8 cellular contexts compared by ENCODE assay signal in genomic region chr13:98910501-98910951, GRCh38.
DNase-seq lines count a peak whose midpoint lies in the region; ATAC-seq, FAIRE-seq and TF ChIP-seq lines count a peak whose summit lies in the region.

No MANE protein-coding gene starts in this region.

- no peak for TF ChIP-seq CTCF in GM06990 (IDR thresholded peaks at IDR 0.05; ENCODE audit: insufficient read depth, low read length, poor library complexity, severe bottlenecking)
- no peak for TF ChIP-seq CTCF in PC-9 (conservative IDR thresholded peaks at IDR 0.05)
- TF ChIP-seq CTCF in K562 (IDR thresholded peaks at IDR 0.05 in 2 of 3, conservative IDR thresholded peaks at IDR 0.05 in 1 of 3; ENCODE audit: insufficient read depth in 2 of 3, low read depth in 1 of 3, low read length in 3 of 3): no peak
- no peak for TF ChIP-seq CTCF in liver (IDR thresholded peaks at IDR 0.05; ENCODE audit: low read depth, low read length, missing input control)

- no peak for TF ChIP-seq EP300 in K562 (IDR thresholded peaks at IDR 0.05; ENCODE audit: low read length)

- DNase-seq in GM06990 (ENCODE audit: extremely low read depth, insufficient read length) (peak; percentile 10), PC-9 (peak; percentile 14 to 76), K562 (ENCODE audit: extremely low read depth in 1 of 4, low spot score in 3 of 4) (peak in 2 of 4 experiments; percentile 8 to 15), urothelium cell line (ENCODE audit: low spot score) (peak; percentile 31), NAMALWA (ENCODE audit: low spot score) (no peak), GF-D8 (lab: John Stamatoyannopoulos, UW) (no peak)

- H3K4me1 ChIP-seq in PC-9 (replicated peaks; ENCODE audit: insufficient read depth) (peaks cover 36% of the 10 kb centered on the region), K562 (replicated peaks in 1 of 2; ENCODE audit: control insufficient read depth in 2 of 2, insufficient read depth in 2 of 2, low read length in 2 of 2) (peaks cover 0 to 4% of the 10 kb centered on the region in 2 experiments; a peak in 1 of 5 replicates), liver (ENCODE audit: control insufficient read depth in 4 of 4, insufficient read depth in 4 of 4, low read length in 3 of 4) (no peaks in the 10 kb centered on the region)

- H2AFZ ChIP-seq in PC-9 (no peak overlapping the region), K562 (ENCODE audit: low read depth, low read length) (no peak overlapping the region)

- H3K79me2 ChIP-seq in PC-9 (ENCODE audit: low read depth) (no peaks in the 10 kb centered on the region), K562 (ENCODE audit: control insufficient read depth, insufficient read depth, low read length) (no peaks in the 10 kb centered on the region)

- CTCF ChIA-PET in PC-9 (lab: Charles Lee): no interaction called here
- CTCF ChIA-PET in K562 (lab: Yijun Ruan, JAX; ENCODE audit: low intra/inter-chr PET ratio): no interaction called here

- peak; percentile 42 for ATAC-seq in K562
- ATAC-seq in GM19455 (IDR thresholded peaks at IDR 0.05; ENCODE audit: unreplicated experiment): no peak

- intact Hi-C loops in PC-9 (cut with micrococcal nuclease; ENCODE audit: unreplicated experiment): no loop called here
- intact Hi-C loops in K562 (cut with micrococcal nuclease): no loop called here

- H3F3A ChIP-seq in PC-9 (ENCODE audit: insufficient read depth, low read depth): peaks cover 24% of the 10 kb centered on the region

- H3K27ac ChIP-seq in PC-9 (peak overlapping the region; percentile 58), K562 (ENCODE audit: extremely low read depth, low read depth, low read length) (peak overlapping the region; percentile 19; the same call in 1 of the 3 replicates), liver (ENCODE audit: low read depth in 1 of 2, low read length in 2 of 2) (no peak overlapping the region)

- no peak for TF ChIP-seq POLR2A in K562 (conservative IDR thresholded peaks at IDR 0.05)

- FAIRE-seq in K562 (lab: Jason Lieb, UNC) (no peak), urothelium cell line (lab: Jason Lieb, UNC) (no peak)

- POLR2A ChIA-PET in PC-9 (lab: Charles Lee; ENCODE audit: unreplicated experiment): no interaction called here
- POLR2A ChIA-PET in K562 (lab: Yijun Ruan, JAX): no interaction called here

- BruUV-seq in PC-9 (replicated peaks; lab: Mats Ljungman, UMichigan): no TSS peak
- BruUV-seq in K562 (replicated peaks; lab: Mats Ljungman, UMichigan): no TSS peak

- H3K9me3 ChIP-seq in PC-9 (ENCODE audit: insufficient read depth, low read depth): no peaks in the 10 kb centered on the region
- no peaks in the 10 kb centered on the region for H3K9me3 ChIP-seq in K562 (replicated peaks; ENCODE audit: control insufficient read depth, insufficient read depth, low read depth, low read length)
- H3K9me3 ChIP-seq in liver (ENCODE audit: control insufficient read depth in 4 of 4, low read length in 3 of 4): no peaks in the 10 kb centered on the region

- H3K4me2 ChIP-seq in PC-9 (peak overlapping the region; percentile 22), K562 (ENCODE audit: insufficient read depth, low read length) (no peak overlapping the region)

- H3K4me3 ChIP-seq in GM06990 (replicated peaks; ENCODE audit: low read depth, low read length): no peak overlapping the region
- H3K4me3 ChIP-seq in PC-9: no peak overlapping the region
- H3K4me3 ChIP-seq in K562: no peak overlapping the region
- no peak overlapping the region for H3K4me3 ChIP-seq in liver (ENCODE audit: low read depth in 1 of 3, low read length in 3 of 3)

- 7% methylated on average over 2 of the region's 2 CpGs for WGBS in K562 (ENCODE audit: insufficient coverage, low coverage, missing lambda C conversion rate)
- 65% methylated on average over 2 of the region's 2 CpGs for WGBS in liver

- H3K9me1 ChIP-seq in K562 (ENCODE audit: control insufficient read depth, insufficient read depth, low read length): no peaks in the 10 kb centered on the region

- in situ Hi-C loops in K562 (cut with MboI): no loop called here

- TF ChIP-seq RAD21 in K562 (CRISPR knock-in tag; conservative IDR thresholded peaks at IDR 0.05 in 1 of 2, IDR thresholded peaks at IDR 0.05 in 1 of 2): no peak
- TF ChIP-seq RAD21 in liver (IDR thresholded peaks at IDR 0.05): no peak

- H3K9me2 ChIP-seq in PC-9 (ENCODE audit: insufficient read depth): no peaks in the 10 kb centered on the region

- H3K9ac ChIP-seq in K562 (ENCODE audit: insufficient read depth in 1 of 2, low read depth in 2 of 2, low read length in 2 of 2): no peak overlapping the region
- H3K9ac ChIP-seq in liver (ENCODE audit: low read depth in 1 of 2, low read length in 2 of 2): no peak overlapping the region

- H3K27me3 ChIP-seq in GM06990 (replicated peaks; ENCODE audit: control insufficient read depth, insufficient read depth, low read length) (no peaks in the 10 kb centered on the region; the same call in 1 of the 2 replicates), PC-9 (ENCODE audit: insufficient read depth, low read depth) (no peaks in the 10 kb centered on the region), K562 (ENCODE audit: control insufficient read depth in 2 of 2, insufficient read depth in 2 of 2, low read length in 2 of 2) (no peaks in the 10 kb centered on the region), liver (ENCODE audit: control insufficient read depth in 4 of 4, insufficient read depth in 4 of 4, low read length in 3 of 4) (no peaks in the 10 kb centered on the region)

- H3K36me3 ChIP-seq in GM06990 (ENCODE audit: control insufficient read depth, insufficient read depth, low read length) (no peaks in the 10 kb centered on the region), PC-9 (ENCODE audit: low read depth) (peaks cover 9% of the 10 kb centered on the region; the same call in 1 of the 2 replicates), K562 (ENCODE audit: control insufficient read depth, insufficient read depth, low read length) (peaks cover 8% of the 10 kb centered on the region; the same call in 1 of the 3 replicates), liver (ENCODE audit: control insufficient read depth in 4 of 4, insufficient read depth in 3 of 4, low read depth in 1 of 4, low read length in 3 of 4) (peaks cover 0 to 2% (median 1%) of the 10 kb centered on the region in 4 donors)

- no peaks in the 10 kb centered on the region for H4K20me1 ChIP-seq in PC-9 (ENCODE audit: insufficient read depth)
- no peaks in the 10 kb centered on the region for H4K20me1 ChIP-seq in K562 (replicated peaks; ENCODE audit: control insufficient read depth, insufficient read depth, low read length)

TF ChIP-seq in K562, 482 proteins besides CTCF, POLR2A, EP300 and RAD21 (continues in another document):
- TF ChIP-seq RCOR1 (IDR thresholded peaks at IDR 0.05; ENCODE audit: borderline replicate concordance in 1 of 2, low read depth in 2 of 2, low read length in 2 of 2): no peak
- no peak for TF ChIP-seq EZH2 (IDR thresholded peaks at IDR 0.05; ENCODE audit: borderline replicate concordance, low read depth, low read length)
- TF ChIP-seq GABPA (tag; conservative IDR thresholded peaks at IDR 0.05; ENCODE audit: low read depth): peak; percentile 78
- TF ChIP-seq ZNF668 (CRISPR knock-in tag; IDR thresholded peaks at IDR 0.05): no peak
- TF ChIP-seq USF2 (CRISPR knock-in tag; IDR thresholded peaks at IDR 0.05): no peak
- TF ChIP-seq ARNT (IDR thresholded peaks at IDR 0.05): no peak
- TF ChIP-seq MXI1 (IDR thresholded peaks at IDR 0.05; ENCODE audit: low read depth, low read length): no peak
- no peak for TF ChIP-seq POLR2G (IDR thresholded peaks at IDR 0.05; ENCODE audit: low read depth, low read length)
- TF ChIP-seq ETV1 (tag; conservative IDR thresholded peaks at IDR 0.05; ENCODE audit: low read depth): peak; percentile 57
- TF ChIP-seq KHSRP (IDR thresholded peaks at IDR 0.05): no peak
- no peak for TF ChIP-seq STAG1 (CRISPR knock-in tag; IDR thresholded peaks at IDR 0.05; ENCODE audit: borderline replicate concordance)
- no peak for TF ChIP-seq LEF1 (IDR thresholded peaks at IDR 0.05)
- TF ChIP-seq FOSL1 (tag; conservative IDR thresholded peaks at IDR 0.05): 0 out of 2 replicates have a peak, but pooled peaks have one; percentile 18

TF ChIP-seq in liver, 16 proteins besides CTCF, POLR2A, EP300 and RAD21:
- TF ChIP-seq YY1 (IDR thresholded peaks at IDR 0.05): no peak
- TF ChIP-seq ATF3 (IDR thresholded peaks at IDR 0.05): no peak
- TF ChIP-seq SP1 (IDR thresholded peaks at IDR 0.05): peak; percentile 44
- TF ChIP-seq NR2F2 (IDR thresholded peaks at IDR 0.05): peak; percentile 96
- no peak for TF ChIP-seq HNF4G (IDR thresholded peaks at IDR 0.05)
- TF ChIP-seq ZBTB33 (IDR thresholded peaks at IDR 0.05): no peak
- TF ChIP-seq RXRA (IDR thresholded peaks at IDR 0.05): peak; percentile 41 to 52
- peak in 1 of 2 donors; percentile 16 for TF ChIP-seq GABPA (IDR thresholded peaks at IDR 0.05 in 1 of 2, conservative IDR thresholded peaks at IDR 0.05 in 1 of 2)

Comparison
In these comparisons a context has a peak if more than half of its experiments do, and no peak if none do; other contexts are left out.
1. DNase-seq: peak in GM06990 (single experiment), PC-9 (2 of 2) and urothelium cell line (single experiment); none in NAMALWA (single experiment) and GF-D8 (single experiment).
2. H3K27ac ChIP-seq: peak in PC-9 (single experiment) and K562 (single experiment); none in liver (0 of 2).